8 cellular contexts compared by ENCODE assay signal in genomic region chr10:116850058-116850611, GRCh38. TPM values are rescaled to one million over a fixed set of nuclear protein-coding genes. Genes with fewer than 3 reads are reported as not detected.
A peak's percentile ranks its signal among the peaks of the same experiment; 100 is the strongest.
DNase-seq lines count a peak whose midpoint lies in the region; ATAC-seq lines count a peak whose summit lies in the region.

No MANE protein-coding gene starts in this region.

- no peaks in the 10 kb centered on the region for H3K36me3 ChIP-seq in skeletal muscle satellite cell (ENCODE audit: insufficient read depth, low read length)

- no peak overlapping the region for H3K4me3 Mint-ChIP-seq in activated naive CD8-positive, alpha-beta T cell treated with anti-CD3 and anti-CD28 coated beads, Interleukin-2, amount 50 U/mL, for 24 hours

- H3K4me1 ChIP-seq in skeletal muscle satellite cell (ENCODE audit: control insufficient read depth, insufficient read depth, low read length), result peaks cover 13% of the 10 kb centered on the region

- H3K4me3 ChIP-seq in iPS-11a (ENCODE audit: low read depth, low read length) (peak overlapping the region; percentile 75), skeletal muscle satellite cell (ENCODE audit: low read length) (peak overlapping the region; percentile 85)

- H3K4me1 Mint-ChIP-seq in activated naive CD8-positive, alpha-beta T cell treated with anti-CD3 and anti-CD28 coated beads, Interleukin-2, amount 50 U/mL, for 24 hours, result peaks cover 4% of the 10 kb centered on the region

- no peaks in the 10 kb centered on the region for H3K9me3 ChIP-seq in skeletal muscle satellite cell (replicated peaks; ENCODE audit: low read length)

- no peaks in the 10 kb centered on the region for H3K27me3 ChIP-seq in skeletal muscle satellite cell (ENCODE audit: control insufficient read depth, insufficient read depth, low read length)

- ATAC-seq in GM19438 (IDR thresholded peaks at IDR 0.05; ENCODE audit: low read depth, unreplicated experiment) (peak; percentile 4), HG02884 (IDR thresholded peaks at IDR 0.05; ENCODE audit: unreplicated experiment) (no peak)
- ATAC-seq in activated naive CD8-positive, alpha-beta T cell treated with anti-CD3 and anti-CD28 coated beads, Interleukin-2, amount 50 U/mL, for 24 hours, result peak; percentile 7

- no peak overlapping the region for H3K27ac Mint-ChIP-seq in activated naive CD8-positive, alpha-beta T cell treated with anti-CD3 and anti-CD28 coated beads, Interleukin-2, amount 50 U/mL, for 24 hours

- H3K4me2 ChIP-seq in skeletal muscle satellite cell (ENCODE audit: low read length), result peak overlapping the region; percentile 95

- H3K36me3 Mint-ChIP-seq in activated naive CD8-positive, alpha-beta T cell treated with anti-CD3 and anti-CD28 coated beads, Interleukin-2, amount 50 U/mL, for 24 hours (ENCODE audit: low read depth), result no peaks in the 10 kb centered on the region

- H3K9me3 Mint-ChIP-seq in activated naive CD8-positive, alpha-beta T cell treated with anti-CD3 and anti-CD28 coated beads, Interleukin-2, amount 50 U/mL, for 24 hours, result no peaks in the 10 kb centered on the region

- H3K9ac ChIP-seq in skeletal muscle satellite cell (ENCODE audit: low read depth, low read length), result peak overlapping the region; percentile 85

- H3K27me3 Mint-ChIP-seq in activated naive CD8-positive, alpha-beta T cell treated with anti-CD3 and anti-CD28 coated beads, Interleukin-2, amount 50 U/mL, for 24 hours, result peaks cover 60% of the 10 kb centered on the region

- DNase-seq in activated naive CD8-positive, alpha-beta T cell treated with anti-CD3 and anti-CD28 coated beads, Interleukin-2, amount 50 U/mL, for 24 hours, result no peak
- DNase-seq in activated CD4-positive, alpha-beta T cell treated with anti-CD3 and anti-CD28 coated beads for 1 hour, result no peak
- no peak for DNase-seq in NCI-H187 (lab: John Stamatoyannopoulos, UW)
- DNase-seq in effector CD8-positive, alpha-beta T cell (lab: John Stamatoyannopoulos, UW), result no peak

RNA-seq across cellular contexts. Expression of gene ENO4, which starts 0.8 kb away (rescaled TPM):
- total RNA-seq in skeletal muscle satellite cell (2012; rRNA removed), result under 0.01 TPM in 2 replicates
